Comparison of ENCODE assay signal across 19 cellular contexts in genomic region chr10:125263551-125263950, GRCh38.
A peak's percentile ranks its signal among the peaks of the same experiment; 100 is the strongest.
DNase-seq lines count a peak whose midpoint lies in the region; ATAC-seq and TF ChIP-seq lines count a peak whose summit lies in the region.
"Had no signal": no experiment of that assay in that cellular context is flagged by ENCODE, and none has a peak within 500 bp of the region (broad histone marks: within the 10 kb centered on the region; RNA-seq: fewer than 3 reads in every experiment).

No MANE protein-coding gene starts in this region.

- no peak overlapping the region for H3K4me3 ChIP-seq in AG10803 (ENCODE audit: low read length)
- H3K4me3 ChIP-seq in SJSA1: no peak overlapping the region
- H3K4me3 ChIP-seq: pancreas, upper lobe of right lung had no signal

- intact Hi-C loops in left cardiac atrium (cut with DNase I): no loop called here

- TF ChIP-seq CTCF in AG10803 (conservative IDR thresholded peaks at IDR 0.05; ENCODE audit: low read length): no peak

- H3K4me1 ChIP-seq in SJSA1 (replicated peaks): peaks cover 15% of the 10 kb centered on the region
- H3K4me1 ChIP-seq: pancreas, upper lobe of right lung had no signal

- H3K27me3 ChIP-seq in SJSA1 (replicated peaks): no peaks in the 10 kb centered on the region
- H3K27me3 ChIP-seq: pancreas, upper lobe of right lung had no signal

- peak overlapping the region; percentile 48 for H3K27ac ChIP-seq in SJSA1
- H3K27ac ChIP-seq: pancreas, upper lobe of right lung had no signal

- H3K9me3 ChIP-seq in SJSA1 (replicated peaks): no peaks in the 10 kb centered on the region
- H3K9me3 ChIP-seq: pancreas, SK-N-SH, upper lobe of right lung had no signal

- DNase-seq in AG10803 (ENCODE audit: low read depth) (peak; percentile 11), HS-27A (ENCODE audit: low read depth) (peak; percentile 2), SJSA1 (ENCODE audit: low read depth in 1 of 2, low spot score in 2 of 2) (peak; percentile 44 to 56), iris pigment epithelial cell (ENCODE audit: low read depth) (peak; percentile 6), hippocampal formation (lab: John Stamatoyannopoulos, UW) (no peak), left cardiac atrium (no peak), NCI-H1436 (lab: John Stamatoyannopoulos, UW) (no peak)
- no peak for DNase-seq in activated T-cell treated with anti-CD3 and anti-CD28 coated beads, Interleukin-2, amount 50 U/mL, for 48 hours
- DNase-seq: activated CD4-positive, alpha-beta T cell treated with anti-CD3 and anti-CD28 coated beads, Interleukin-2, amount 50 U/mL, for 48 hours; activated T-cell treated with anti-CD3 and anti-CD28 coated beads, Interleukin-2, amount 50 U/mL, for 4 hours; amniotic stem cell; Kasumi-1; NCI-H1436 treated with DMSO at 0.1 percent for 48 hours; NCI-H345; pancreas; SK-N-SH; stimulated activated naive CD4-positive, alpha-beta T cell; upper lobe of right lung had no signal

- no peak for ATAC-seq in left cardiac atrium
- ATAC-seq: activated T-cell treated with anti-CD3 and anti-CD28 coated beads, Interleukin-2, amount 50 U/mL, for 4 hours; left lobe of liver; upper lobe of right lung had no signal

- no peaks in the 10 kb centered on the region for H3K36me3 ChIP-seq in SJSA1
- H3K36me3 ChIP-seq: pancreas, upper lobe of right lung had no signal

Comparison
In these comparisons a context has a peak if more than half of its experiments do, and no peak if none do; other contexts are left out.
1. DNase-seq: peak in AG10803 (single experiment), HS-27A (single experiment), SJSA1 (2 of 2) and iris pigment epithelial cell (single experiment); none in hippocampal formation (0 of 2), left cardiac atrium (single experiment), activated T-cell treated with anti-CD3 and anti-CD28 coated beads, Interleukin-2, amount 50 U/mL, for 48 hours (0 of 2) and NCI-H1436 (single experiment).